In genomic region chr17:77344038-77344437, GRCh38 we compare ENCODE assay signal across 16 cellular contexts.
A peak's percentile ranks its signal among the peaks of the same experiment; 100 is the strongest.
DNase-seq lines count a peak whose midpoint lies in the region; ATAC-seq and TF ChIP-seq lines count a peak whose summit lies in the region.
"Had no signal": no experiment of that assay in that cellular context is flagged by ENCODE, and none has a peak within 500 bp of the region (broad histone marks: within the 10 kb centered on the region; RNA-seq: fewer than 3 reads in every experiment).

No MANE protein-coding gene starts in this region.

- intact Hi-C loops in Panc1 (cut with micrococcal nuclease; ENCODE audit: unreplicated experiment) (no loop called here), stomach (cut with DNase I; ENCODE audit: low total_unique reads) (no loop called here)

- no peak for TF ChIP-seq POLR2A in stomach (IDR thresholded peaks at IDR 0.05)

- peak overlapping the region; percentile 10 for H3K27ac Mint-ChIP-seq in activated naive CD4-positive, alpha-beta T cell treated with anti-CD3 and anti-CD28 coated beads, Interleukin-2, amount 50 U/mL, for 24 hours
- H3K27ac Mint-ChIP-seq in activated naive CD4-positive, alpha-beta T cell treated with anti-CD3 and anti-CD28 coated beads, Interleukin-2, amount 10 ng/mL, durations not matched to agents 7 days and 5 days = no peak overlapping the region
- H3K27ac Mint-ChIP-seq: H9 had no signal

- in situ Hi-C loops in Panc1 (cut with HindIII; ENCODE audit: low pct_unique_long_range_greater_than_20kb, low sequenced_read_pairs) = no loop called here

- H3K27me3 Mint-ChIP-seq in activated naive CD4-positive, alpha-beta T cell treated with anti-CD3 and anti-CD28 coated beads, Interleukin-2, amount 50 U/mL, for 24 hours = no peaks in the 10 kb centered on the region
- no peaks in the 10 kb centered on the region for H3K27me3 Mint-ChIP-seq in activated naive CD4-positive, alpha-beta T cell treated with anti-CD3 and anti-CD28 coated beads, Interleukin-2, amount 10 ng/mL, durations not matched to agents 7 days and 5 days

- H3K27me3 ChIP-seq in Panc1 (ENCODE audit: control insufficient read depth, insufficient read depth, low read length) (no peaks in the 10 kb centered on the region), stomach (no peaks in the 10 kb centered on the region)

- H3K36me3 Mint-ChIP-seq in activated naive CD4-positive, alpha-beta T cell treated with anti-CD3 and anti-CD28 coated beads, Interleukin-2, amount 50 U/mL, for 24 hours = no peaks in the 10 kb centered on the region
- H3K36me3 Mint-ChIP-seq in activated naive CD4-positive, alpha-beta T cell treated with anti-CD3 and anti-CD28 coated beads, Interleukin-2, amount 10 ng/mL, durations not matched to agents 7 days and 5 days = peaks cover 11% of the 10 kb centered on the region

- H3K4me3 ChIP-seq in Panc1 (ENCODE audit: low read depth in 2 of 2, low read length in 2 of 2) = no peak overlapping the region
- no peak overlapping the region for H3K4me3 ChIP-seq in stomach
- H3K4me3 ChIP-seq: PC-9 had no signal

- BruUV-seq in Panc1 (replicated peaks; lab: Mats Ljungman, UMichigan) = TSS peak; percentile 64

- 92 to 98% (median 98%) methylated on average over 5 of the region's 5 CpGs for WGBS in stomach, 5 donors

- no peak for TF ChIP-seq CTCF in Panc1 (IDR thresholded peaks at IDR 0.05)
- TF ChIP-seq CTCF in stomach (IDR thresholded peaks at IDR 0.05) = no peak

- ATAC-seq in Panc1 = no peak
- ATAC-seq in HG03469 (IDR thresholded peaks at IDR 0.05; ENCODE audit: unreplicated experiment) = no peak

- no peak overlapping the region for H3K4me3 Mint-ChIP-seq in activated naive CD4-positive, alpha-beta T cell treated with anti-CD3 and anti-CD28 coated beads, Interleukin-2, amount 50 U/mL, for 24 hours
- H3K4me3 Mint-ChIP-seq in activated naive CD4-positive, alpha-beta T cell treated with anti-CD3 and anti-CD28 coated beads, Interleukin-2, amount 10 ng/mL, durations not matched to agents 7 days and 5 days = no peak overlapping the region
- H3K4me3 Mint-ChIP-seq: H9 had no signal

- TF ChIP-seq EP300 in stomach (IDR thresholded peaks at IDR 0.05) = no peak

- H3K9me3 Mint-ChIP-seq in activated naive CD4-positive, alpha-beta T cell treated with anti-CD3 and anti-CD28 coated beads, Interleukin-2, amount 50 U/mL, for 24 hours = no peaks in the 10 kb centered on the region
- peaks cover 12% of the 10 kb centered on the region for H3K9me3 Mint-ChIP-seq in activated naive CD4-positive, alpha-beta T cell treated with anti-CD3 and anti-CD28 coated beads, Interleukin-2, amount 10 ng/mL, durations not matched to agents 7 days and 5 days

- CTCF ChIA-PET in activated naive CD4-positive, alpha-beta T cell treated with anti-CD3 and anti-CD28 coated beads, Interleukin-2, amount 10 ng/mL, durations not matched to agents 7 days and 5 days (lab: Charles Lee) = no interaction called here
- CTCF ChIA-PET in Panc1 (lab: Charles Lee) = no interaction called here

- H3K4me1 Mint-ChIP-seq in activated naive CD4-positive, alpha-beta T cell treated with anti-CD3 and anti-CD28 coated beads, Interleukin-2, amount 50 U/mL, for 24 hours = peaks cover 53% of the 10 kb centered on the region
- peaks cover 48% of the 10 kb centered on the region for H3K4me1 Mint-ChIP-seq in activated naive CD4-positive, alpha-beta T cell treated with anti-CD3 and anti-CD28 coated beads, Interleukin-2, amount 10 ng/mL, durations not matched to agents 7 days and 5 days
- H3K4me1 Mint-ChIP-seq: H9 had no signal

- POLR2A ChIA-PET in Panc1 (lab: Charles Lee) = no interaction called here

- H3K27ac ChIP-seq in Panc1 (ENCODE audit: low read length) (no peak overlapping the region), stomach (no peak overlapping the region)
- H3K27ac ChIP-seq: 22Rv1, PC-9 had no signal

- peaks cover 7% of the 10 kb centered on the region; the same call in 1 of the 2 replicates for H3K9me3 ChIP-seq in Panc1 (ENCODE audit: control insufficient read depth, insufficient read depth, low read depth, low read length)
- no peaks in the 10 kb centered on the region for H3K9me3 ChIP-seq in stomach

- H3K4me1 ChIP-seq in Panc1 (ENCODE audit: control insufficient read depth, insufficient read depth, low read length) (peaks cover 18% of the 10 kb centered on the region), stomach (peaks cover 14 to 53% (median 19%) of the 10 kb centered on the region in 4 donors)

- DNase-seq in activated naive CD4-positive, alpha-beta T cell treated with anti-CD3 and anti-CD28 coated beads, Interleukin-2, amount 10 ng/mL, durations not matched to agents 7 days and 5 days = no peak
- DNase-seq in Panc1 (ENCODE audit: low read depth, low spot score) (no peak), islet precursor cell (peak; percentile 2), stomach (no peak), cerebellar cortex (ENCODE audit: low spot score) (no peak), SHP77 (lab: John Stamatoyannopoulos, UW) (no peak)
- DNase-seq: C1 segment of cervical spinal cord, DMS79, H9, NCI-H1417 treated with DMSO at 0.1 percent for 48 hours, NCI-H2029 treated with DMSO at 0.1 percent for 48 hours, NCI-H774, PC-9 had no signal

- H3K36me3 ChIP-seq in Panc1 (ENCODE audit: control insufficient read depth, insufficient read depth, low read length) (no peaks in the 10 kb centered on the region), stomach (no peaks in the 10 kb centered on the region)
